In genomic region chr6:108686896-108687295, GRCh38 we compare ENCODE assay signal across 19 cellular contexts.
"Had no signal": no experiment of that assay in that cellular context is flagged by ENCODE, and none has a peak within 500 bp of the region (broad histone marks: within the 10 kb centered on the region; RNA-seq: fewer than 3 reads in every experiment).

No MANE protein-coding gene starts in this region.

- H3K27me3 ChIP-seq: adrenal gland, neutrophil, upper lobe of left lung had no signal

- H3K9me3 Mint-ChIP-seq: activated naive CD4-positive, alpha-beta T cell treated with anti-CD3 and anti-CD28 coated beads, Interleukin-2, amount 50 U/mL, for 24 hours; naive thymus-derived CD4-positive, alpha-beta T cell; stimulated activated naive CD8-positive, alpha-beta T cell treated with anti-CD3 and anti-CD28 coated beads, Interleukin-15, Interleukin-2, amounts not matched to agents 100 ng/mL and 50 ng/mL, for 24 hours; T-cell had no signal

- ATAC-seq: naive thymus-derived CD4-positive, alpha-beta T cell; T-cell had no signal

- H3K9me3 ChIP-seq: adrenal gland, neutrophil, SK-N-SH, upper lobe of left lung had no signal

- H3K36me3 ChIP-seq: adrenal gland had no signal

- DNase-seq: activated CD4-positive, alpha-beta T cell treated with anti-CD3 and anti-CD28 coated beads, Interleukin-2, amount 50 U/mL, for 4 hours; activated CD4-positive, CD25-positive, alpha-beta regulatory T cell treated with anti-CD3 and anti-CD28 coated beads, Interleukin-2, amount 50 U/mL, for 72 hours; activated effector memory CD4-positive, alpha-beta T cell treated with Interleukin-2 at 50 U/mL for 16 hours; activated T-cell treated with anti-CD3 and anti-CD28 coated beads, Interleukin-2, amount 50 U/mL, for 1 hour; adrenal gland; caudate nucleus; foreskin fibroblast; glutamatergic neuron; naive thymus-derived CD4-positive, alpha-beta T cell; SK-N-SH; small intestine; stimulated activated CD4-positive, alpha-beta T cell treated with anti-CD3 and anti-CD28 coated beads, Interleukin-4, amount 100 ng/mL, for 24 hours; stimulated activated CD8-positive, alpha-beta memory T cell treated with anti-CD3 and anti-CD28 coated beads, Interleukin-4, amount 100 ng/mL, for 48 hours; T-cell; T-helper 9 cell; upper lobe of left lung had no signal

- H3K4me3 Mint-ChIP-seq: activated naive CD4-positive, alpha-beta T cell treated with anti-CD3 and anti-CD28 coated beads, Interleukin-2, amount 50 U/mL, for 24 hours; naive thymus-derived CD4-positive, alpha-beta T cell; stimulated activated naive CD8-positive, alpha-beta T cell treated with anti-CD3 and anti-CD28 coated beads, Interleukin-15, Interleukin-2, amounts not matched to agents 100 ng/mL and 50 ng/mL, for 24 hours; T-cell had no signal

- H3K27ac Mint-ChIP-seq: activated naive CD4-positive, alpha-beta T cell treated with anti-CD3 and anti-CD28 coated beads, Interleukin-2, amount 50 U/mL, for 24 hours; naive thymus-derived CD4-positive, alpha-beta T cell; stimulated activated naive CD8-positive, alpha-beta T cell treated with anti-CD3 and anti-CD28 coated beads, Interleukin-15, Interleukin-2, amounts not matched to agents 100 ng/mL and 50 ng/mL, for 24 hours; T-cell had no signal

- H3K27ac ChIP-seq: adrenal gland, upper lobe of left lung had no signal

- H3K4me3 ChIP-seq: adrenal gland, upper lobe of left lung had no signal

- H3K27me3 Mint-ChIP-seq: activated naive CD4-positive, alpha-beta T cell treated with anti-CD3 and anti-CD28 coated beads, Interleukin-2, amount 50 U/mL, for 24 hours; naive thymus-derived CD4-positive, alpha-beta T cell; stimulated activated naive CD8-positive, alpha-beta T cell treated with anti-CD3 and anti-CD28 coated beads, Interleukin-15, Interleukin-2, amounts not matched to agents 100 ng/mL and 50 ng/mL, for 24 hours; T-cell had no signal
